Comparison of ENCODE assay signal across 9 cellular contexts in genomic region chr1:6180215-6180577, GRCh38. TPM values are rescaled to one million over a fixed set of nuclear protein-coding genes. Genes with fewer than 3 reads are reported as not detected.
DNase-seq lines count a peak whose midpoint lies in the region; ATAC-seq and TF ChIP-seq lines count a peak whose summit lies in the region.
"Had no signal": no experiment of that assay in that cellular context is flagged by ENCODE, and none has a peak within 500 bp of the region (broad histone marks: within the 10 kb centered on the region; RNA-seq: fewer than 3 reads in every experiment).

TSS of gene CHD5 (minus strand) at chr1:6180321. CDS start at chr1:6180023, 298 bp downstream.

- no peaks in the 10 kb centered on the region for H3K9me3 ChIP-seq in right atrium auricular region
- H3K9me3 ChIP-seq in stomach = no peaks in the 10 kb centered on the region

- TF ChIP-seq CTCF in right atrium auricular region (IDR thresholded peaks at IDR 0.05) (no peak), stomach (IDR thresholded peaks at IDR 0.05) (no peak)

- H3K4me1 Mint-ChIP-seq in T-helper 1 cell treated with Interleukin-12 subunit alpha and Interleukin-12 subunit beta and Interleukin-4 antibody, amounts not matched to agents 30 μg/mL and 1 μg/mL, for 36 hours (ENCODE audit: low read depth) = peaks cover 9% of the 10 kb centered on the region

- H3K27me3 ChIP-seq in right atrium auricular region = peaks cover 0 to 8% of the 10 kb centered on the region in 2 donors
- H3K27me3 ChIP-seq in stomach = peaks cover 7 to 70% (median 50%) of the 10 kb centered on the region in 3 donors

- H3K36me3 ChIP-seq in right atrium auricular region = peaks cover 3% of the 10 kb centered on the region
- peaks cover 0 to 10% (median 5%) of the 10 kb centered on the region in 4 donors for H3K36me3 ChIP-seq in stomach

- no peaks in the 10 kb centered on the region for H3K9me3 Mint-ChIP-seq in T-helper 1 cell treated with Interleukin-12 subunit alpha and Interleukin-12 subunit beta and Interleukin-4 antibody, amounts not matched to agents 30 μg/mL and 1 μg/mL, for 36 hours

- ATAC-seq in HG03159 (IDR thresholded peaks at IDR 0.05; ENCODE audit: unreplicated experiment) = no peak
- no peak for ATAC-seq in HG02610 (IDR thresholded peaks at IDR 0.05; ENCODE audit: unreplicated experiment)

- no peak for TF ChIP-seq POLR2A in stomach (IDR thresholded peaks at IDR 0.05)

- peaks cover 54% of the 10 kb centered on the region for H3K27me3 Mint-ChIP-seq in T-helper 1 cell treated with Interleukin-12 subunit alpha and Interleukin-12 subunit beta and Interleukin-4 antibody, amounts not matched to agents 30 μg/mL and 1 μg/mL, for 36 hours (ENCODE audit: low read depth)

- DNase-seq in T-helper 1 cell (no peak), NCI-H748 (lab: John Stamatoyannopoulos, UW; ENCODE audit: unreplicated experiment) (peak; percentile 48), right atrium auricular region (ENCODE audit: low spot score) (no peak), stomach (no peak), SHP77 treated with DMSO at 0.1 percent for 48 hours (lab: John Stamatoyannopoulos, UW) (no peak)
- DNase-seq: DND-41 had no signal

- 1 to 2% (median 1%) methylated on average over 15 to 45 of the region's 46 CpGs; no CpG with 5 or more reads in 1 of the 5 donors for WGBS in stomach, 5 donors

- peak within 1 kb of the TSS; percentile 28 to 37 for H3K4me3 ChIP-seq in right atrium auricular region
- peak within 1 kb of the TSS; percentile 34 to 46 (median 40) for H3K4me3 ChIP-seq in stomach

- no peak for TF ChIP-seq EP300 in stomach (IDR thresholded peaks at IDR 0.05)

- peak within 1 kb of the TSS; percentile 54 for H3K4me3 Mint-ChIP-seq in T-helper 1 cell treated with Interleukin-12 subunit alpha and Interleukin-12 subunit beta and Interleukin-4 antibody, amounts not matched to agents 30 μg/mL and 1 μg/mL, for 36 hours

- no peak within 1 kb of the TSS for H3K27ac ChIP-seq in right atrium auricular region
- H3K27ac ChIP-seq in stomach = peak within 1 kb of the TSS in 2 of 5 donors; percentile 8 to 42

- H3K36me3 Mint-ChIP-seq in T-helper 1 cell treated with Interleukin-12 subunit alpha and Interleukin-12 subunit beta and Interleukin-4 antibody, amounts not matched to agents 30 μg/mL and 1 μg/mL, for 36 hours (ENCODE audit: low read depth) = peaks cover 6% of the 10 kb centered on the region

- peaks cover 0 to 25% of the 10 kb centered on the region in 2 donors for H3K4me1 ChIP-seq in right atrium auricular region
- H3K4me1 ChIP-seq in stomach = peaks cover 25 to 44% (median 32%) of the 10 kb centered on the region in 4 donors

- intact Hi-C loops in stomach (cut with DNase I; ENCODE audit: low total_unique reads) = no loop called here

- H3K27ac Mint-ChIP-seq in T-helper 1 cell treated with Interleukin-12 subunit alpha and Interleukin-12 subunit beta and Interleukin-4 antibody, amounts not matched to agents 30 μg/mL and 1 μg/mL, for 36 hours = no peak within 1 kb of the TSS

RNA-seq across cellular contexts. Expression of gene CHD5, which starts in this region (rescaled TPM):
- total RNA-seq in right atrium auricular region (1 to 10 TPM in 1 of 2 donors, under 1 TPM in 1; 0.07 to 2.0 TPM), stomach (under 1 TPM in 4 of 5 donors, not detected in 1; 0.29 to 0.92 (median 0.37) TPM)
- polyA plus RNA-seq in stomach = under 1 TPM; 0.06 to 0.83 (median 0.15) TPM
